13 cellular contexts compared by ENCODE assay signal in genomic region chr4:25870081-25870480, GRCh38.
DNase-seq lines count a peak whose midpoint lies in the region; ATAC-seq and TF ChIP-seq lines count a peak whose summit lies in the region.
"Had no signal": no experiment of that assay in that cellular context is flagged by ENCODE, and none has a peak within 500 bp of the region (broad histone marks: within the 10 kb centered on the region; RNA-seq: fewer than 3 reads in every experiment).

No MANE protein-coding gene starts in this region.

- no peak for TF ChIP-seq CTCF in MM.1S (IDR thresholded peaks at IDR 0.05; ENCODE audit: low read length)

- no peaks in the 10 kb centered on the region for H3K36me3 ChIP-seq in MM.1S (replicated peaks; ENCODE audit: insufficient read depth, low read length)

- H3K9me2 ChIP-seq in MM.1S (replicated peaks; ENCODE audit: insufficient read depth, low read length): no peaks in the 10 kb centered on the region

- H2AFZ ChIP-seq in MM.1S (ENCODE audit: low read length): peak overlapping the region; percentile 16; the same call in 1 of the 2 replicates

- no peaks in the 10 kb centered on the region for H4K20me1 ChIP-seq in MM.1S (ENCODE audit: insufficient read depth, low read length)

- H3K9ac ChIP-seq in MM.1S (ENCODE audit: low read length): no peak overlapping the region

- no peak overlapping the region for H3K4me2 ChIP-seq in MM.1S (ENCODE audit: low read depth, low read length)

- peak overlapping the region; percentile 6; the same call in 1 of the 2 replicates for H3K27ac ChIP-seq in MM.1S (ENCODE audit: low read length)

- H3K4me1 ChIP-seq in MM.1S (ENCODE audit: low read length): peaks cover 38% of the 10 kb centered on the region

- H3K79me2 ChIP-seq in MM.1S (ENCODE audit: low read length): no peaks in the 10 kb centered on the region

- no peak overlapping the region for H3K4me3 ChIP-seq in MM.1S (ENCODE audit: low read length)

- peaks cover 11% of the 10 kb centered on the region for H3F3A ChIP-seq in MM.1S (ENCODE audit: insufficient read depth, low read length)

- no peaks in the 10 kb centered on the region for H3K9me3 ChIP-seq in MM.1S (replicated peaks; ENCODE audit: insufficient read depth, low read length)

- DNase-seq in MM.1S (peak; percentile 25), cerebellar cortex (ENCODE audit: low spot score) (no peak), superior temporal gyrus (ENCODE audit: extremely low spot score) (no peak), NCI-H748 treated with DMSO at 0.1 percent for 48 hours (lab: John Stamatoyannopoulos, UW) (no peak), NCI-H1417 (lab: John Stamatoyannopoulos, UW) (no peak)
- DNase-seq: activated naive CD4-positive, alpha-beta T cell treated with anti-CD3 and anti-CD28 coated beads, Interleukin-2, amount 50 U/mL, for 16 hours; effector memory CD8-positive, alpha-beta T cell; stimulated activated CD8-positive, alpha-beta memory T cell treated with anti-CD3 and anti-CD28 coated beads, Interleukin-4, amount 100 ng/mL, for 48 hours; trophoblast cell had no signal

- H3K27me3 ChIP-seq in MM.1S (replicated peaks; ENCODE audit: insufficient read depth, low read length): no peaks in the 10 kb centered on the region

- peak; percentile 62 for ATAC-seq in GM18498 (IDR thresholded peaks at IDR 0.05; ENCODE audit: unreplicated experiment)
- peak; percentile 46 for ATAC-seq in GM19463 (IDR thresholded peaks at IDR 0.05; ENCODE audit: unreplicated experiment)
- ATAC-seq in HG02759 (IDR thresholded peaks at IDR 0.05; ENCODE audit: unreplicated experiment): peak; percentile 49
- ATAC-seq: effector memory CD8-positive, alpha-beta T cell; natural killer cell treated with Interleukin-12 subunit alpha and Interleukin-12 subunit beta and Interleukin-15 and Interleukin-18, amount 100 ng/mL, for 72 hours had no signal
